In the genomic region with DNA sequence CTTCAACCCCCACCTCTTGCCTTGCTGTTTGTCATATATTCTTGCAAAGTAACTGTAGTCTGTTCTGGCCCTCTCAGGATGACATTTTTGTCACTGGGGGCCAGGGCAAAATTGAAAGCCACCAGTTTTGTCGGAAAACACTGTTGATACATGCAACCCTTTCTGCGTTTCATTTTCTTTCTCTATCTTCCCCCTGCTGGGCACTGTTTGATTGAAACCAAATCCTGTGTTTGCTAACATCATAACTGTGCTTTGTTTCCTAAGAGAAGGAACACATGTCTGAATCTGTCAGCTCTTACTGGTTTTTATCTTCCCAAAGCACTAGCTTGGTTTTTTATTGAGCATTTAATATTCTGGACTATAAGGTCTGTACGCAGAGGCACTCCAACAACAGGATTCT, we compare ENCODE assay signal across 1 cellular context.
TF ChIP-seq lines count a peak whose summit lies in the region.

No MANE protein-coding gene starts in this region.

TF ChIP-seq in HepG2, 621 proteins besides CTCF, POLR2A, EP300 and RAD21 (continued from another document):
- no peak for TF ChIP-seq ZNF557 (CRISPR knock-in tag; IDR thresholded peaks at IDR 0.05)
- TF ChIP-seq, protein P1, sequence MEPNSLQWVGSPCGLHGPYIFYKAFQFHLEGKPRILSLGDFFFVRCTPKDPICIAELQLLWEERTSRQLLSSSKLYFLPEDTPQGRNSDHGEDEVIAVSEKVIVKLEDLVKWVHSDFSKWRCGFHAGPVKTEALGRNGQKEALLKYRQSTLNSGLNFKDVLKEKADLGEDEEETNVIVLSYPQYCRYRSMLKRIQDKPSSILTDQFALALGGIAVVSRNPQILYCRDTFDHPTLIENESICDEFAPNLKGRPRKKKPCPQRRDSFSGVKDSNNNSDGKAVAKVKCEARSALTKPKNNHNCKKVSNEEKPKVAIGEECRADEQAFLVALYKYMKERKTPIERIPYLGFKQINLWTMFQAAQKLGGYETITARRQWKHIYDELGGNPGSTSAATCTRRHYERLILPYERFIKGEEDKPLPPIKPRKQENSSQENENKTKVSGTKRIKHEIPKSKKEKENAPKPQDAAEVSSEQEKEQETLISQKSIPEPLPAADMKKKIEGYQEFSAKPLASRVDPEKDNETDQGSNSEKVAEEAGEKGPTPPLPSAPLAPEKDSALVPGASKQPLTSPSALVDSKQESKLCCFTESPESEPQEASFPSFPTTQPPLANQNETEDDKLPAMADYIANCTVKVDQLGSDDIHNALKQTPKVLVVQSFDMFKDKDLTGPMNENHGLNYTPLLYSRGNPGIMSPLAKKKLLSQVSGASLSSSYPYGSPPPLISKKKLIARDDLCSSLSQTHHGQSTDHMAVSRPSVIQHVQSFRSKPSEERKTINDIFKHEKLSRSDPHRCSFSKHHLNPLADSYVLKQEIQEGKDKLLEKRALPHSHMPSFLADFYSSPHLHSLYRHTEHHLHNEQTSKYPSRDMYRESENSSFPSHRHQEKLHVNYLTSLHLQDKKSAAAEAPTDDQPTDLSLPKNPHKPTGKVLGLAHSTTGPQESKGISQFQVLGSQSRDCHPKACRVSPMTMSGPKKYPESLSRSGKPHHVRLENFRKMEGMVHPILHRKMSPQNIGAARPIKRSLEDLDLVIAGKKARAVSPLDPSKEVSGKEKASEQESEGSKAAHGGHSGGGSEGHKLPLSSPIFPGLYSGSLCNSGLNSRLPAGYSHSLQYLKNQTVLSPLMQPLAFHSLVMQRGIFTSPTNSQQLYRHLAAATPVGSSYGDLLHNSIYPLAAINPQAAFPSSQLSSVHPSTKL (CRISPR knock-in tag; IDR thresholded peaks at IDR 0.05), result no peak
- TF ChIP-seq, protein P2, sequence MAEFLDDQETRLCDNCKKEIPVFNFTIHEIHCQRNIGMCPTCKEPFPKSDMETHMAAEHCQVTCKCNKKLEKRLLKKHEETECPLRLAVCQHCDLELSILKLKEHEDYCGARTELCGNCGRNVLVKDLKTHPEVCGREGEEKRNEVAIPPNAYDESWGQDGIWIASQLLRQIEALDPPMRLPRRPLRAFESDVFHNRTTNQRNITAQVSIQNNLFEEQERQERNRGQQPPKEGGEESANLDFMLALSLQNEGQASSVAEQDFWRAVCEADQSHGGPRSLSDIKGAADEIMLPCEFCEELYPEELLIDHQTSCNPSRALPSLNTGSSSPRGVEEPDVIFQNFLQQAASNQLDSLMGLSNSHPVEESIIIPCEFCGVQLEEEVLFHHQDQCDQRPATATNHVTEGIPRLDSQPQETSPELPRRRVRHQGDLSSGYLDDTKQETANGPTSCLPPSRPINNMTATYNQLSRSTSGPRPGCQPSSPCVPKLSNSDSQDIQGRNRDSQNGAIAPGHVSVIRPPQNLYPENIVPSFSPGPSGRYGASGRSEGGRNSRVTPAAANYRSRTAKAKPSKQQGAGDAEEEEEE (CRISPR knock-in tag; IDR thresholded peaks at IDR 0.05; ENCODE audit: borderline replicate concordance), result no peak
